Comparison of ENCODE assay signal across 1 cellular context in genomic region chr16:752008-752315, GRCh38.
TF ChIP-seq lines count a peak whose summit lies in the region.

No MANE protein-coding gene starts in this region.

TF ChIP-seq in HepG2, 621 proteins besides CTCF, POLR2A, EP300 and RAD21:
- TF ChIP-seq NFYB (CRISPR knock-in tag; IDR thresholded peaks at IDR 0.05), result no peak
- no peak for TF ChIP-seq ARID3A (IDR thresholded peaks at IDR 0.05; ENCODE audit: low read depth, low read length)
- no peak for TF ChIP-seq SMYD3 (CRISPR knock-in tag; IDR thresholded peaks at IDR 0.05)
- no peak for TF ChIP-seq SP140L (CRISPR knock-in tag; IDR thresholded peaks at IDR 0.05; ENCODE audit: borderline replicate concordance)
- TF ChIP-seq NR2C2 (CRISPR knock-in tag; IDR thresholded peaks at IDR 0.05; ENCODE audit: borderline replicate concordance), result no peak
- no peak for TF ChIP-seq NCOR1 (IDR thresholded peaks at IDR 0.05; ENCODE audit: borderline replicate concordance, low read length)
- no peak for TF ChIP-seq ARHGAP35 (CRISPR knock-in tag; IDR thresholded peaks at IDR 0.05; ENCODE audit: borderline replicate concordance)
- no peak for TF ChIP-seq ZNF34 (CRISPR knock-in tag; IDR thresholded peaks at IDR 0.05; ENCODE audit: borderline replicate concordance)
- TF ChIP-seq ZNF574 (CRISPR knock-in tag; IDR thresholded peaks at IDR 0.05), result no peak
- no peak for TF ChIP-seq STAT5B (CRISPR knock-in tag; IDR thresholded peaks at IDR 0.05)
- no peak for TF ChIP-seq ZHX1 (CRISPR knock-in tag; IDR thresholded peaks at IDR 0.05; ENCODE audit: low read depth)
- no peak for TF ChIP-seq ZNF101 (CRISPR knock-in tag; IDR thresholded peaks at IDR 0.05; ENCODE audit: borderline replicate concordance, low read depth)
- TF ChIP-seq HIVEP1 (CRISPR knock-in tag; IDR thresholded peaks at IDR 0.05), result no peak
- no peak for TF ChIP-seq BCL3 (CRISPR knock-in tag; IDR thresholded peaks at IDR 0.05)
- TF ChIP-seq ZMAT5 (CRISPR knock-in tag; IDR thresholded peaks at IDR 0.05; ENCODE audit: borderline replicate concordance, low read depth), result no peak
- no peak for TF ChIP-seq ZNF335 (CRISPR knock-in tag; IDR thresholded peaks at IDR 0.05)
- no peak for TF ChIP-seq HMG20A (CRISPR knock-in tag; IDR thresholded peaks at IDR 0.05; ENCODE audit: borderline replicate concordance)
- no peak for TF ChIP-seq CREB3 (CRISPR knock-in tag; IDR thresholded peaks at IDR 0.05)
- TF ChIP-seq ZNF441 (CRISPR knock-in tag; IDR thresholded peaks at IDR 0.05; ENCODE audit: borderline replicate concordance), result no peak
